In the genomic region with DNA sequence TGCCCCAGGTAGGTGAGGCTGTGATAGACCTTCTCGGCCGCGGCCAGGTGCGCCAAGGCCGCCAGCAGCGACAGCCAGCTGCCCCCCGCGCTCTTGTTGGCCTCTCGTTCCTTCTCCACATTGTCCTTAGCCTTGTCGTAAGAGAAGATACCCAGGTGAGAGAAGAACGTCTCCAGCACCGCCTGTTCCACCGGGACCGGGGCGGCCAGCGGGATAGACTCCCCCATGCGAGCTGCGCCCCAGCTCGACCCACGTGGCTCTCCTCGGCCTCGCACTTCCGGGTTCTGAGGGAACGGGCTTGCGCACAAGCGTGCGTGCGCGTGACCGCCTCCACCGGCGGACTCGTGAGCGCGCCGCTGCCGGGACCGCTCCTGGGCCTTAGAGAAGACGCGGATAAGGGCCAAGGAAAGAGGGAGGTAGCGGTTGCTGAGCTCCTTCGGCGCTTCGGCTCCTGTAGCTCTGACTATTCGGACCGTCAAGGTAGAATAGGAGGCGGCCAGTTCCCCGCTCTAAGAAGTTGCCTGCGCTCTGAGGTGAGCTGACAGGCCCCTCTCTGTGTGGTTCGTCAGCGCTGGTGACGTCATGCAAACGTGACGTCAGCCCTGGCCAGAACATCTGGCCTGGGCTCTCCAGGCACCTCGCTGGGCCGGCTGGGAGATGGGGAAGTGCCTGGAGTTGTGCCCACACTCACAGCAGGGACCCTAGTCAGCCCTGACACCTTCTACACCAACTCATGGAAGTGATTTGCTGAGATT, we compare ENCODE assay signal across 8 cellular contexts. TPM values are rescaled to one million over a fixed set of nuclear protein-coding genes. Genes with fewer than 3 reads are reported as not detected.
DNase-seq lines count a peak whose midpoint lies in the region; TF ChIP-seq lines count a peak whose summit lies in the region.

A gene (minus strand): TSS at position 286 of the 755 bp plus-strand sequence. CDS start 59 bp downstream, at position 227.

- no peak for TF ChIP-seq EP300 in suprapubic skin (IDR thresholded peaks at IDR 0.05)

- peaks cover 29% of the 10 kb centered on the region for H3K4me1 Mint-ChIP-seq in HFFc6 (ENCODE audit: low read depth)
- H3K4me1 Mint-ChIP-seq in activated naive CD4-positive, alpha-beta T cell treated with anti-CD3 and anti-CD28 coated beads, Interleukin-2, amount 10 ng/mL, durations not matched to agents 7 days and 5 days = peaks cover 43% of the 10 kb centered on the region

- H3K27ac ChIP-seq in suprapubic skin = peak within 1 kb of the TSS; percentile 96

- 0% methylated on average over 29 of the region's 56 CpGs for WGBS in suprapubic skin

- CTCF ChIA-PET in activated naive CD4-positive, alpha-beta T cell treated with anti-CD3 and anti-CD28 coated beads, Interleukin-2, amount 10 ng/mL, durations not matched to agents 7 days and 5 days (lab: Charles Lee) = interaction anchor here (1.2 kb wide), 1 partner anchor 378 kb away, joined by 4 read pairs; a partner anchor contains a TSS

- H3K36me3 ChIP-seq in GM06990 (ENCODE audit: control insufficient read depth, insufficient read depth, low read length) = no peaks in the 10 kb centered on the region
- no peaks in the 10 kb centered on the region for H3K36me3 ChIP-seq in suprapubic skin

- peak within 1 kb of the TSS; percentile 90 for H3K4me3 Mint-ChIP-seq in HFFc6
- peak within 1 kb of the TSS; percentile 99 for H3K4me3 Mint-ChIP-seq in activated naive CD4-positive, alpha-beta T cell treated with anti-CD3 and anti-CD28 coated beads, Interleukin-2, amount 10 ng/mL, durations not matched to agents 7 days and 5 days

- peaks cover 4% of the 10 kb centered on the region for H3K27me3 Mint-ChIP-seq in HFFc6 (ENCODE audit: insufficient read depth)
- H3K27me3 Mint-ChIP-seq in activated naive CD4-positive, alpha-beta T cell treated with anti-CD3 and anti-CD28 coated beads, Interleukin-2, amount 10 ng/mL, durations not matched to agents 7 days and 5 days = peaks cover 14% of the 10 kb centered on the region

- in situ Hi-C loops in SK-MEL-5 (cut with HindIII; ENCODE audit: low pct_unique_long_range_greater_than_20kb, low sequenced_read_pairs) = no loop called here

- peak within 1 kb of the TSS; percentile 86 for H3K27ac Mint-ChIP-seq in HFFc6
- peak within 1 kb of the TSS; percentile 97 for H3K27ac Mint-ChIP-seq in activated naive CD4-positive, alpha-beta T cell treated with anti-CD3 and anti-CD28 coated beads, Interleukin-2, amount 10 ng/mL, durations not matched to agents 7 days and 5 days

- H3K4me1 ChIP-seq in suprapubic skin = peaks cover 15% of the 10 kb centered on the region

- peak; percentile 56 to 95 for TF ChIP-seq POLR2A in suprapubic skin (IDR thresholded peaks at IDR 0.05)

- DNase-seq in GM06990 (ENCODE audit: extremely low read depth, insufficient read length) (peak; percentile 95), HFFc6 (peak; percentile 86), NAMALWA (ENCODE audit: low spot score) (peak; percentile 94), SK-MEL-5 (ENCODE audit: low read depth, low spot score) (peak; percentile 94), globus pallidus (ENCODE audit: low spot score) (peak; percentile 93), nucleus accumbens (lab: John Stamatoyannopoulos, UW) (peak; percentile 31 to 98 (median 89)), suprapubic skin (ENCODE audit: low spot score in 2 of 2) (peak; percentile 95 to 96)
- DNase-seq in activated naive CD4-positive, alpha-beta T cell treated with anti-CD3 and anti-CD28 coated beads, Interleukin-2, amount 10 ng/mL, durations not matched to agents 7 days and 5 days = peak; percentile 93

- no peaks in the 10 kb centered on the region for H3K9me3 ChIP-seq in suprapubic skin

- H3K27me3 ChIP-seq in GM06990 (replicated peaks; ENCODE audit: control insufficient read depth, insufficient read depth, low read length) (no peaks in the 10 kb centered on the region), suprapubic skin (no peaks in the 10 kb centered on the region)

- no peaks in the 10 kb centered on the region for H3K9me3 Mint-ChIP-seq in HFFc6
- no peaks in the 10 kb centered on the region for H3K9me3 Mint-ChIP-seq in activated naive CD4-positive, alpha-beta T cell treated with anti-CD3 and anti-CD28 coated beads, Interleukin-2, amount 10 ng/mL, durations not matched to agents 7 days and 5 days

- H3K36me3 Mint-ChIP-seq in HFFc6 (ENCODE audit: low read depth) = no peaks in the 10 kb centered on the region
- H3K36me3 Mint-ChIP-seq in activated naive CD4-positive, alpha-beta T cell treated with anti-CD3 and anti-CD28 coated beads, Interleukin-2, amount 10 ng/mL, durations not matched to agents 7 days and 5 days = peaks cover 3% of the 10 kb centered on the region

- no peak for TF ChIP-seq CTCF in GM06990 (IDR thresholded peaks at IDR 0.05; ENCODE audit: insufficient read depth, low read length, poor library complexity, severe bottlenecking)
- TF ChIP-seq CTCF in HFFc6 (IDR thresholded peaks at IDR 0.05) = peak; percentile 31; the same call in 1 of the 2 replicates
- no peak for TF ChIP-seq CTCF in suprapubic skin (IDR thresholded peaks at IDR 0.05)

- H3K4me3 ChIP-seq in GM06990 (replicated peaks; ENCODE audit: low read depth, low read length) (peak within 1 kb of the TSS; percentile 88), suprapubic skin (peak within 1 kb of the TSS; percentile 70)

RNA-seq across cellular contexts. Expression of the gene that starts here (rescaled TPM):
- total RNA-seq in HFFc6 (2021; fragmentation: NEBNext Ultra II Directional; extraction: Animal tissue kit (Norgen Biotek cat#: 25700)) = 1 to 10 TPM; 3.7 to 5.8 (median 5.0) TPM
- 15.3 and 19.2 TPM in 2 replicates for total RNA-seq in SK-MEL-5 (2014; rRNA removed; shearing (Covaris generic))
- polyA plus RNA-seq in SK-MEL-5 (2015; cell fraction: cytosol; rRNA removed) = 13.6 and 15.2 TPM in 2 replicates
- polyA plus RNA-seq in SK-MEL-5 (2015; cell fraction: nucleus; rRNA removed) = 19.2 and 25.1 TPM in 2 replicates
- total RNA-seq in suprapubic skin = 10 to 100 TPM; 14.6 to 43.0 (median 16.7) TPM

Comparison
In these comparisons a context has a peak if more than half of its experiments do, and no peak if none do; other contexts are left out.
1. Peak in every context shown above with its lines: DNase-seq, H3K4me3 ChIP-seq and H3K27ac ChIP-seq.